ENCODE assay signal across 38 cellular contexts in the genomic region with DNA sequence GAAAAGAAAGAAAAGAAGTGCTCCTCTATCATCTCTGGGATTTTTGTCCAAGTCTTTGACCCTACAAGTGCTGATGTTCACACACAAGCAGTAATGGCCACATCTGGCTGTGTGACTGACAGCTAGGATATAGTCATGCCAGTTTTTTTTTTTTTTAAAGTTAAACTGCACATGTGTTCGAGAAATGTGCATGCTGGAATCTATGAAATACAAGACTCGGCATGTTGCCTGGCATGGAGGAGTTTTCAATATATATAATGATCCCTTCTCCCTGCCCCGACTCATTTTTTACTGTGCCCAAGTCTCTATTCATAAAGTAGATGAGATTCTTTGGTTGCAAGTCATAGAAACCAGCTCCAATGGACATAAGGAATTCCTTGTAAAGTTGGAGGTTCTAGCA.
"Had no signal": no experiment of that assay in that cellular context is flagged by ENCODE, and none has a peak within 500 bp of the region (broad histone marks: within the 10 kb centered on the region; RNA-seq: fewer than 3 reads in every experiment).

No MANE protein-coding gene starts in this region.

- H3K27ac Mint-ChIP-seq: activated B cell treated with CpG ODN at 0.5 μM for 24 hours; activated CD4-positive, alpha-beta memory T cell treated with anti-CD3 and anti-CD28 coated beads for 36 hours; activated CD4-positive, alpha-beta T cell treated with anti-CD3 and anti-CD28 coated beads, Interleukin-2, amount 10 ng/mL, durations not matched to agents 24 days and 14 days; activated CD8-positive, alpha-beta T cell treated with anti-CD3 and anti-CD28 coated beads for 36 hours; activated naive CD4-positive, alpha-beta T cell treated with anti-CD3 and anti-CD28 coated beads for 36 hours; activated naive CD4-positive, alpha-beta T cell treated with anti-CD3 and anti-CD28 coated beads, Interleukin-2, amount 50 U/mL, for 72 hours; activated naive CD8-positive, alpha-beta T cell treated with anti-CD3 and anti-CD28 coated beads for 36 hours; activated T-cell treated with anti-CD3 and anti-CD28 coated beads, Interleukin-2, amount 50 U/mL, for 72 hours; activated T-helper 1 cell treated with anti-CD3 and anti-CD28 coated beads, Interleukin-12 subunit alpha, Interleukin-12 subunit beta, Interleukin-2, Interleukin-4 antibody, amounts not matched to agents 30 ng/mL and 10 ng/mL and 1 ng/mL, durations not matched to agents 14 hours and 24 hours and 36 hours; activated T-helper 17 cell treated with anti-CD3 and anti-CD28 coated beads, Interleukin-2, amount 50 U/mL, for 72 hours; T-helper 1 cell treated with Interleukin-12 subunit alpha and Interleukin-12 subunit beta and Interleukin-4 antibody, amounts not matched to agents 30 μg/mL and 1 μg/mL, for 36 hours; T-helper 2 cell treated with Interferon-gamma antibody and Interleukin-4, amounts not matched to agents 5 μg/mL and 100 μg/mL, for 36 hours had no signal

- DNase-seq: activated B cell treated with CpG ODN at 0.5 μM for 24 hours; activated CD4-positive, alpha-beta memory T cell treated with anti-CD3 and anti-CD28 coated beads for 36 hours; activated CD4-positive, alpha-beta T cell treated with anti-CD3 and anti-CD28 coated beads for 4 hours; activated CD4-positive, alpha-beta T cell treated with anti-CD3 and anti-CD28 coated beads, Interleukin-2, amount 10 ng/mL, durations not matched to agents 24 days and 14 days; activated CD4-positive, alpha-beta T cell treated with anti-CD3 and anti-CD28 coated beads, Interleukin-2, amount 50 U/mL, for 1 hour; activated CD4-positive, alpha-beta T cell treated with anti-CD3 and anti-CD28 coated beads, Interleukin-2, amount 50 U/mL, for 4 hours; activated CD4-positive, CD25-positive, alpha-beta regulatory T cell treated with anti-CD3 and anti-CD28 coated beads, Interleukin-2, amount 50 U/mL, for 72 hours; activated CD8-positive, alpha-beta memory T cell treated with anti-CD3 and anti-CD28 coated beads, Interleukin-2, amount 50 U/mL, for 4 hours; activated CD8-positive, alpha-beta T cell treated with anti-CD3 and anti-CD28 coated beads for 36 hours; activated effector memory CD4-positive, alpha-beta T cell treated with anti-CD3 and anti-CD28 coated beads, Interleukin-2, amount 50 U/mL, for 16 hours; activated gamma-delta T cell treated with Interleukin-2 at 50 U/mL for 16 hours; activated naive CD4-positive, alpha-beta T cell; activated naive CD4-positive, alpha-beta T cell treated with anti-CD3 and anti-CD28 coated beads for 36 hours; activated naive CD4-positive, alpha-beta T cell treated with anti-CD3 and anti-CD28 coated beads, Interleukin-2, amount 50 U/mL, for 16 hours; activated naive CD8-positive, alpha-beta T cell treated with anti-CD3 and anti-CD28 coated beads for 36 hours; activated T-cell treated with anti-CD3 and anti-CD28 coated beads for 4 hours; activated T-cell treated with anti-CD3 and anti-CD28 coated beads, Interleukin-2, amount 50 U/mL, for 1 hour; activated T-cell treated with anti-CD3 and anti-CD28 coated beads, Interleukin-2, amount 50 U/mL, for 4 hours; activated T-cell treated with anti-CD3 and anti-CD28 coated beads, Interleukin-2, amount 50 U/mL, for 72 hours; adrenal gland; amniotic stem cell; body of pancreas; brain microvascular endothelial cell; caudate nucleus; T-helper 1 cell; T-helper 2 cell; T-helper 9 cell had no signal

- H3K27ac ChIP-seq: adrenal gland, body of pancreas, brain microvascular endothelial cell, breast epithelium, cardiac muscle cell, VCaP had no signal

- H3K36me3 Mint-ChIP-seq: activated CD4-positive, alpha-beta memory T cell treated with anti-CD3 and anti-CD28 coated beads for 36 hours; activated naive CD4-positive, alpha-beta T cell treated with anti-CD3 and anti-CD28 coated beads, Interleukin-2, amount 50 U/mL, for 72 hours; activated naive CD8-positive, alpha-beta T cell treated with anti-CD3 and anti-CD28 coated beads for 36 hours had no signal

- H3K4me1 ChIP-seq: adrenal gland, body of pancreas, breast epithelium had no signal

- H3K27me3 Mint-ChIP-seq: activated B cell treated with CpG ODN at 0.5 μM for 24 hours; activated CD4-positive, alpha-beta T cell treated with anti-CD3 and anti-CD28 coated beads, Interleukin-2, amount 10 ng/mL, durations not matched to agents 24 days and 14 days; activated CD8-positive, alpha-beta T cell treated with anti-CD3 and anti-CD28 coated beads for 36 hours; activated T-helper 17 cell treated with anti-CD3 and anti-CD28 coated beads, Interleukin-2, amount 50 U/mL, for 72 hours had no signal

- H3K9me3 ChIP-seq: adrenal gland, body of pancreas, breast epithelium had no signal

- FAIRE-seq: astrocyte, TTC549 had no signal

- H3K27me3 ChIP-seq: adrenal gland, body of pancreas, brain microvascular endothelial cell, breast epithelium, cardiac muscle cell had no signal

- H3K9me3 Mint-ChIP-seq: activated B cell treated with CpG ODN at 0.5 μM for 24 hours; activated CD4-positive, alpha-beta memory T cell treated with anti-CD3 and anti-CD28 coated beads for 36 hours; activated CD4-positive, alpha-beta T cell treated with anti-CD3 and anti-CD28 coated beads, Interleukin-2, amount 10 ng/mL, durations not matched to agents 24 days and 14 days; activated CD8-positive, alpha-beta T cell treated with anti-CD3 and anti-CD28 coated beads for 36 hours; activated naive CD4-positive, alpha-beta T cell treated with anti-CD3 and anti-CD28 coated beads for 36 hours; activated naive CD8-positive, alpha-beta T cell treated with anti-CD3 and anti-CD28 coated beads for 36 hours; activated T-cell treated with anti-CD3 and anti-CD28 coated beads, Interleukin-2, amount 50 U/mL, for 4 hours; activated T-helper 1 cell treated with anti-CD3 and anti-CD28 coated beads, Interleukin-12 subunit alpha, Interleukin-12 subunit beta, Interleukin-2, Interleukin-4 antibody, amounts not matched to agents 30 ng/mL and 10 ng/mL and 1 ng/mL, durations not matched to agents 14 hours and 24 hours and 36 hours; T-helper 2 cell treated with Interferon-gamma antibody and Interleukin-4, amounts not matched to agents 5 μg/mL and 100 μg/mL, for 36 hours had no signal

- H3K36me3 ChIP-seq: adrenal gland, brain microvascular endothelial cell, breast epithelium, cardiac muscle cell had no signal

- H3K4me3 Mint-ChIP-seq: activated B cell treated with CpG ODN at 0.5 μM for 24 hours; activated CD4-positive, alpha-beta memory T cell treated with anti-CD3 and anti-CD28 coated beads for 36 hours; activated CD4-positive, alpha-beta T cell treated with anti-CD3 and anti-CD28 coated beads, Interleukin-2, amount 10 ng/mL, durations not matched to agents 24 days and 14 days; activated CD8-positive, alpha-beta T cell treated with anti-CD3 and anti-CD28 coated beads for 36 hours; activated naive CD4-positive, alpha-beta T cell treated with anti-CD3 and anti-CD28 coated beads for 36 hours; activated naive CD8-positive, alpha-beta T cell treated with anti-CD3 and anti-CD28 coated beads for 36 hours; activated T-cell treated with anti-CD3 and anti-CD28 coated beads, Interleukin-2, amount 50 U/mL, for 4 hours; activated T-cell treated with anti-CD3 and anti-CD28 coated beads, Interleukin-2, amount 50 U/mL, for 72 hours; activated T-helper 1 cell treated with anti-CD3 and anti-CD28 coated beads, Interleukin-12 subunit alpha, Interleukin-12 subunit beta, Interleukin-2, Interleukin-4 antibody, amounts not matched to agents 30 ng/mL and 10 ng/mL and 1 ng/mL, durations not matched to agents 14 hours and 24 hours and 36 hours; activated T-helper 17 cell treated with anti-CD3 and anti-CD28 coated beads, Interleukin-2, amount 50 U/mL, for 72 hours; central memory CD8-positive, alpha-beta T cell; T-helper 1 cell treated with Interleukin-12 subunit alpha and Interleukin-12 subunit beta and Interleukin-4 antibody, amounts not matched to agents 30 μg/mL and 1 μg/mL, for 36 hours; T-helper 2 cell treated with Interferon-gamma antibody and Interleukin-4, amounts not matched to agents 5 μg/mL and 100 μg/mL, for 36 hours had no signal

- H3K4me1 Mint-ChIP-seq: activated B cell treated with CpG ODN at 0.5 μM for 24 hours; activated CD4-positive, alpha-beta T cell treated with anti-CD3 and anti-CD28 coated beads, Interleukin-2, amount 10 ng/mL, durations not matched to agents 24 days and 14 days; activated naive CD8-positive, alpha-beta T cell treated with anti-CD3 and anti-CD28 coated beads for 36 hours; activated T-helper 17 cell treated with anti-CD3 and anti-CD28 coated beads, Interleukin-2, amount 50 U/mL, for 72 hours; central memory CD8-positive, alpha-beta T cell had no signal

- H3K4me3 ChIP-seq: adrenal gland, body of pancreas, breast epithelium, cardiac muscle cell had no signal
